In genomic region chr14:67129768-67130167, GRCh38 we compare ENCODE assay signal across 8 cellular contexts. TPM values are rescaled to one million over a fixed set of nuclear protein-coding genes. Genes with fewer than 3 reads are reported as not detected.
"Had no signal": no experiment of that assay in that cellular context is flagged by ENCODE, and none has a peak within 500 bp of the region (broad histone marks: within the 10 kb centered on the region; RNA-seq: fewer than 3 reads in every experiment).

No MANE protein-coding gene starts in this region.

- H3K9ac ChIP-seq: KMS-11 had no signal

- H3K27ac ChIP-seq: HL-60, KMS-11 had no signal

- H3K4me2 ChIP-seq: KMS-11 had no signal

- DNase-seq: IMR-90, KBM-7, KG1 had no signal

RNA-seq across cellular contexts. Expression of gene GARIN2, which starts 59.5 kb away (rescaled TPM):
- total RNA-seq: HT-29, HT1080, IMR-90 had no signal
- polyA plus RNA-seq: IgD-negative memory B cell, IMR-90 had no signal
